ENCODE assay signal across 8 cellular contexts in genomic region chr1:145965119-145965744, GRCh38. TPM values are rescaled to one million over a fixed set of nuclear protein-coding genes. Genes with fewer than 3 reads are reported as not detected.
DNase-seq lines count a peak whose midpoint lies in the region; ATAC-seq and TF ChIP-seq lines count a peak whose summit lies in the region.

No MANE protein-coding gene starts in this region.

- TF ChIP-seq CTCF in PC-9 (conservative IDR thresholded peaks at IDR 0.05) (no peak), epithelial cell of esophagus (IDR thresholded peaks at IDR 0.05; ENCODE audit: insufficient read depth, low read depth, low read length, missing control alignments) (no peak), osteoblast (IDR thresholded peaks at IDR 0.05; ENCODE audit: extremely low read depth, low read depth, low read length) (no peak)

- H3K36me3 ChIP-seq in CD4-positive, alpha-beta memory T cell (ENCODE audit: insufficient read depth, low read length), result no peaks in the 10 kb centered on the region
- no peaks in the 10 kb centered on the region for H3K36me3 ChIP-seq in PC-9 (ENCODE audit: low read depth)
- H3K36me3 ChIP-seq in osteoblast (ENCODE audit: insufficient read depth, low read length), result no peaks in the 10 kb centered on the region

- no peaks in the 10 kb centered on the region for H3K27me3 ChIP-seq in CD4-positive, alpha-beta memory T cell (ENCODE audit: insufficient read depth, low read length)
- H3K27me3 ChIP-seq in PC-9 (ENCODE audit: insufficient read depth, low read depth), result no peaks in the 10 kb centered on the region
- no peaks in the 10 kb centered on the region for H3K27me3 ChIP-seq in osteoblast (ENCODE audit: insufficient read depth, low read length)

- peak overlapping the region; percentile 89 to 99 (median 98) for H3K27ac Mint-ChIP-seq in CD4-positive, alpha-beta memory T cell

- CTCF ChIA-PET in CD4-positive, alpha-beta memory T cell (lab: Charles Lee; ENCODE audit: partially characterized antibody), result interaction anchor here (0.6 to 9.4 kb wide), 15 partner anchors 10 to 119 kb away, joined by 3 to 98 read pairs (median 5); partner anchors contain the start of genes NUDT17, PIAS3 and RBM8A
- CTCF ChIA-PET in PC-9 (lab: Charles Lee), result interaction anchor here (0.5 kb wide), 1 partner anchor 73 kb away, joined by 5 read pairs; no protein-coding TSS in a partner anchor

- H3K4me3 Mint-ChIP-seq in CD4-positive, alpha-beta memory T cell, result peak overlapping the region; percentile 89 to 95 (median 93)

- H3K9me3 ChIP-seq in CD4-positive, alpha-beta memory T cell (ENCODE audit: control insufficient read depth in 1 of 2, low read length in 2 of 2), result no peaks in the 10 kb centered on the region
- H3K9me3 ChIP-seq in PC-9 (ENCODE audit: insufficient read depth, low read depth), result no peaks in the 10 kb centered on the region
- no peaks in the 10 kb centered on the region for H3K9me3 ChIP-seq in osteoblast (ENCODE audit: low read depth, low read length)

- H2AFZ ChIP-seq in PC-9, result peak overlapping the region; percentile 85
- peak overlapping the region; percentile 98 for H2AFZ ChIP-seq in osteoblast (ENCODE audit: low read length)

- DNase-seq in CD4-positive, alpha-beta memory T cell, result no peak
- DNase-seq in PC-9, result no peak
- DNase-seq in epithelial cell of esophagus (ENCODE audit: low read depth), result no peak
- no peak for DNase-seq in osteoblast (ENCODE audit: insufficient read length, low spot score, missing footprints)
- DNase-seq in SIG-M5 treated with dmso at 0.1 percent for 504 hours (lab: John Stamatoyannopoulos, UW; ENCODE audit: unreplicated experiment), result no peak
- DNase-seq in stimulated activated CD4-positive, alpha-beta T cell treated with anti-CD3 and anti-CD28 coated beads, Interleukin-2, amount 100 ng/mL, for 24 hours, result no peak

- H3K36me3 Mint-ChIP-seq in CD4-positive, alpha-beta memory T cell, result peaks cover 14 to 25% of the 10 kb centered on the region in 2 donors

- no peaks in the 10 kb centered on the region for H4K20me1 ChIP-seq in PC-9 (ENCODE audit: insufficient read depth)
- H4K20me1 ChIP-seq in osteoblast (ENCODE audit: insufficient read depth, low read length), result no peaks in the 10 kb centered on the region

- intact Hi-C loops in CD4-positive, alpha-beta memory T cell (cut with micrococcal nuclease), result no loop called here
- intact Hi-C loops in PC-9 (cut with micrococcal nuclease; ENCODE audit: unreplicated experiment), result no loop called here

- H3K4me1 Mint-ChIP-seq in CD4-positive, alpha-beta memory T cell, result peaks cover 23 to 62% (median 37%) of the 10 kb centered on the region in 4 donors

- H3K27ac ChIP-seq in CD4-positive, alpha-beta memory T cell (ENCODE audit: low read depth, low read length), result peak overlapping the region; percentile 71
- H3K27ac ChIP-seq in PC-9 (peak overlapping the region; percentile 8; the same call in 1 of the 2 replicates), osteoblast (ENCODE audit: low read depth, low read length) (peak overlapping the region; percentile 70)

- POLR2A ChIA-PET in CD4-positive, alpha-beta memory T cell (lab: Charles Lee; ENCODE audit: partially characterized antibody), result interaction anchor here (0.8 to 17.4 kb wide), 26 partner anchors 8 to 141 kb away, joined by 3 to 444 read pairs (median 8); partner anchors contain the start of genes NUDT17, PEX11B, PIAS3 and POLR3C
- POLR2A ChIA-PET in PC-9 (lab: Charles Lee; ENCODE audit: unreplicated experiment), result interaction anchor here (0.6 kb wide), 1 partner anchor 74 kb away, joined by 3 read pairs; no protein-coding TSS in a partner anchor

- H3K4me1 ChIP-seq in CD4-positive, alpha-beta memory T cell (ENCODE audit: insufficient read depth, low read length), result peaks cover 53% of the 10 kb centered on the region
- H3K4me1 ChIP-seq in PC-9 (replicated peaks; ENCODE audit: insufficient read depth) (peaks cover 26% of the 10 kb centered on the region), osteoblast (ENCODE audit: insufficient read depth, low read length) (peaks cover 42% of the 10 kb centered on the region)

- H3K9me2 ChIP-seq in PC-9 (ENCODE audit: insufficient read depth), result no peaks in the 10 kb centered on the region

- H3K4me2 ChIP-seq in PC-9, result peak overlapping the region; percentile 84
- peak overlapping the region; percentile 100 for H3K4me2 ChIP-seq in osteoblast (ENCODE audit: insufficient read depth, low read length)

- BruUV-seq in PC-9 (replicated peaks; lab: Mats Ljungman, UMichigan), result TSS peak; percentile 83

- H3F3A ChIP-seq in PC-9 (ENCODE audit: insufficient read depth, low read depth), result peaks cover 14% of the 10 kb centered on the region

- no peaks in the 10 kb centered on the region for H3K27me3 Mint-ChIP-seq in CD4-positive, alpha-beta memory T cell

- H3K79me2 ChIP-seq in PC-9 (ENCODE audit: low read depth) (no peaks in the 10 kb centered on the region), osteoblast (ENCODE audit: insufficient read depth, low read length) (peaks cover 8% of the 10 kb centered on the region)

- ATAC-seq in GM18909 (IDR thresholded peaks at IDR 0.05; ENCODE audit: poor library complexity, unreplicated experiment), result no peak
- ATAC-seq in HG03432 (IDR thresholded peaks at IDR 0.05; ENCODE audit: unreplicated experiment), result no peak

- peaks cover 0 to 5% (median 0%) of the 10 kb centered on the region in 8 donors for H3K9me3 Mint-ChIP-seq in CD4-positive, alpha-beta memory T cell

- H3K4me3 ChIP-seq in CD4-positive, alpha-beta memory T cell (ENCODE audit: low read length in 2 of 2), result peak overlapping the region; percentile 65 to 94
- peak overlapping the region; percentile 65 for H3K4me3 ChIP-seq in PC-9
- peak overlapping the region; percentile 73 for H3K4me3 ChIP-seq in epithelial cell of esophagus (ENCODE audit: low read length)
- peak overlapping the region; percentile 89 for H3K4me3 ChIP-seq in osteoblast (ENCODE audit: insufficient read depth, low read length)

RNA-seq across cellular contexts. Expression of gene POLR3GL, which starts 0.7 kb away (rescaled TPM):
- total RNA-seq in CD4-positive, alpha-beta memory T cell, result 10 to 100 TPM; 36.6 to 38.3 TPM
- polyA plus RNA-seq in CD4-positive, alpha-beta memory T cell, result 100 to 1,000 TPM in 1 of 2 donors, 10 to 100 TPM in 1; 95.3 to 164 TPM
- total RNA-seq in PC-9 (2021) (7.2 and 10.6 TPM in 2 replicates), osteoblast (9.4 and 13.3 TPM in 2 replicates)

RNA-seq across cellular contexts. Expression of gene ANKRD34A, which starts 0.9 kb away (rescaled TPM):
- total RNA-seq in CD4-positive, alpha-beta memory T cell, result 1 to 10 TPM; 1.8 to 2.1 TPM
- polyA plus RNA-seq in CD4-positive, alpha-beta memory T cell, result under 1 TPM in 1 of 2 donors, not detected in 1; 0.60 TPM
- 0.33 and 0.50 TPM in 2 replicates for total RNA-seq in PC-9 (2021)
- 0.59 and 1.1 TPM in 2 replicates for total RNA-seq in osteoblast

RNA-seq across cellular contexts. Expression of gene LIX1L, which starts 7.4 kb away (rescaled TPM):
- 10 to 100 TPM; 64.5 to 66.1 TPM for total RNA-seq in CD4-positive, alpha-beta memory T cell
- 10 to 100 TPM; 35.3 to 35.7 TPM for polyA plus RNA-seq in CD4-positive, alpha-beta memory T cell
- total RNA-seq in PC-9 (2021) (0.48 and 0.50 TPM in 2 replicates), osteoblast (33.3 and 33.7 TPM in 2 replicates)

RNA-seq across cellular contexts. Expression of gene TXNIP, which starts 31.1 kb away (rescaled TPM):
- 100 to 1,000 TPM; 933 to 985 TPM for total RNA-seq in CD4-positive, alpha-beta memory T cell
- polyA plus RNA-seq in CD4-positive, alpha-beta memory T cell, result 1,000 to 10,000 TPM; 4,275 to 4,310 TPM
- total RNA-seq in PC-9 (2021) (95.7 and 131 TPM in 2 replicates), osteoblast (400 and 529 TPM in 2 replicates)

RNA-seq across cellular contexts. Expression of gene RBM8A, which starts 37.9 kb away (rescaled TPM):
- total RNA-seq in CD4-positive, alpha-beta memory T cell, result 100 to 1,000 TPM; 116 to 122 TPM
- polyA plus RNA-seq in CD4-positive, alpha-beta memory T cell, result 100 to 1,000 TPM; 129 to 169 TPM
- total RNA-seq in PC-9 (2021) (129 and 181 TPM in 2 replicates), osteoblast (49.8 and 54.3 TPM in 2 replicates)

Comparison
In these comparisons a context has a peak if more than half of its experiments do, and no peak if none do; other contexts are left out.
1. H3K27ac ChIP-seq: peak in every context shown above with its lines; median percentile 71 in CD4-positive, alpha-beta memory T cell; 70 in osteoblast; 8 in PC-9.
2. RNA of gene LIX1L, which starts 7.4 kb away (total RNA-seq): 64.5 to 66.1 TPM in CD4-positive, alpha-beta memory T cell and 33.3 to 33.7 TPM in osteoblast; 0.48 to 0.50 TPM in PC-9; every median in the first group is over 10 times any median in the second.
3. Peak in every context shown above with its lines, with median percentiles within 50 percentile points of each other: H3K4me3 ChIP-seq.